In genomic region chr2:96505231-96505889, GRCh38 we compare ENCODE assay signal across 9 cellular contexts. TPM values are rescaled to one million over a fixed set of nuclear protein-coding genes. Genes with fewer than 3 reads are reported as not detected.
DNase-seq lines count a peak whose midpoint lies in the region; ATAC-seq, FAIRE-seq and TF ChIP-seq lines count a peak whose summit lies in the region.
"Had no signal": no experiment of that assay in that cellular context is flagged by ENCODE, and none has a peak within 500 bp of the region (broad histone marks: within the 10 kb centered on the region; RNA-seq: fewer than 3 reads in every experiment).

TSS of gene NEURL3 (minus strand) at chr2:96505357. CDS start at chr2:96505286, 71 bp downstream.

- no peaks in the 10 kb centered on the region for H3K27me3 Mint-ChIP-seq in stimulated activated memory B cell treated with anti-CD40 and anti-IgM and Interleukin-4, amounts not matched to agents 10 μg/mL and 1 μg/mL and 100 μg/mL, for 72 hours

- peaks cover 58% of the 10 kb centered on the region for H3K4me1 Mint-ChIP-seq in stimulated activated memory B cell treated with anti-CD40 and anti-IgM and Interleukin-4, amounts not matched to agents 10 μg/mL and 1 μg/mL and 100 μg/mL, for 72 hours

- no peak for TF ChIP-seq CTCF in Peyer's patch (IDR thresholded peaks at IDR 0.05)
- no peak for TF ChIP-seq CTCF in retinal pigment epithelial cell (conservative IDR thresholded peaks at IDR 0.05; ENCODE audit: low read depth, low read length)

- ATAC-seq in stimulated activated memory B cell treated with anti-CD40 and anti-IgM and Interleukin-4, amounts not matched to agents 10 μg/mL and 1 μg/mL and 100 μg/mL, for 72 hours, result no peak
- ATAC-seq in GM21576 (IDR thresholded peaks at IDR 0.05; ENCODE audit: unreplicated experiment), result no peak

- H3K36me3 Mint-ChIP-seq in stimulated activated memory B cell treated with anti-CD40 and anti-IgM and Interleukin-4, amounts not matched to agents 10 μg/mL and 1 μg/mL and 100 μg/mL, for 72 hours, result no peaks in the 10 kb centered on the region

- no peaks in the 10 kb centered on the region for H3K9me3 ChIP-seq in Peyer's patch

- H3K4me3 Mint-ChIP-seq in stimulated activated memory B cell treated with anti-CD40 and anti-IgM and Interleukin-4, amounts not matched to agents 10 μg/mL and 1 μg/mL and 100 μg/mL, for 72 hours, result no peak within 1 kb of the TSS

- TF ChIP-seq POLR2A in H54 (IDR thresholded peaks at IDR 0.05; ENCODE audit: low read depth, low read length) (no peak), Peyer's patch (IDR thresholded peaks at IDR 0.05) (peak; percentile 36 to 47)

- no peaks in the 10 kb centered on the region for H3K36me3 ChIP-seq in Peyer's patch

- no peaks in the 10 kb centered on the region for H3K27me3 ChIP-seq in Peyer's patch

- H3K27ac ChIP-seq in Peyer's patch, result peak within 1 kb of the TSS in 2 of 4 donors; percentile 58

- peak; percentile 41 for FAIRE-seq in H54 (lab: Jason Lieb, UNC)
- FAIRE-seq: colon had no signal

- peak within 1 kb of the TSS in 2 of 4 donors; percentile 23 for H3K4me3 ChIP-seq in Peyer's patch
- H3K4me3 ChIP-seq in retinal pigment epithelial cell (ENCODE audit: low read length), result no peak within 1 kb of the TSS

- no peak within 1 kb of the TSS for H3K27ac Mint-ChIP-seq in stimulated activated memory B cell treated with anti-CD40 and anti-IgM and Interleukin-4, amounts not matched to agents 10 μg/mL and 1 μg/mL and 100 μg/mL, for 72 hours

- DNase-seq in H54 (ENCODE audit: insufficient read length, low spot score) (peak; percentile 77), Peyer's patch (peak in 2 of 3 donors; percentile 15 to 69), fibroblast of peridontal ligament (ENCODE audit: extremely low read depth) (peak; percentile 41), retinal pigment epithelial cell (ENCODE audit: low read depth) (peak; percentile 34), GDM1 (lab: John Stamatoyannopoulos, UW) (no peak)
- DNase-seq: NCI-H187 had no signal

- H3K4me1 ChIP-seq in Peyer's patch, result peaks cover 0 to 35% (median 4%) of the 10 kb centered on the region in 4 donors

- H3K9me3 Mint-ChIP-seq in stimulated activated memory B cell treated with anti-CD40 and anti-IgM and Interleukin-4, amounts not matched to agents 10 μg/mL and 1 μg/mL and 100 μg/mL, for 72 hours, result no peaks in the 10 kb centered on the region

RNA-seq across cellular contexts. Expression of gene NEURL3, which starts in this region (rescaled TPM):
- total RNA-seq in Peyer's patch, result 10 to 100 TPM in 2 of 4 donors, 1 to 10 TPM in 1, not detected in 1; 1.7 to 23.6 (median 20.2) TPM
